ENCODE assay signal across 8 cellular contexts in the genomic region with DNA sequence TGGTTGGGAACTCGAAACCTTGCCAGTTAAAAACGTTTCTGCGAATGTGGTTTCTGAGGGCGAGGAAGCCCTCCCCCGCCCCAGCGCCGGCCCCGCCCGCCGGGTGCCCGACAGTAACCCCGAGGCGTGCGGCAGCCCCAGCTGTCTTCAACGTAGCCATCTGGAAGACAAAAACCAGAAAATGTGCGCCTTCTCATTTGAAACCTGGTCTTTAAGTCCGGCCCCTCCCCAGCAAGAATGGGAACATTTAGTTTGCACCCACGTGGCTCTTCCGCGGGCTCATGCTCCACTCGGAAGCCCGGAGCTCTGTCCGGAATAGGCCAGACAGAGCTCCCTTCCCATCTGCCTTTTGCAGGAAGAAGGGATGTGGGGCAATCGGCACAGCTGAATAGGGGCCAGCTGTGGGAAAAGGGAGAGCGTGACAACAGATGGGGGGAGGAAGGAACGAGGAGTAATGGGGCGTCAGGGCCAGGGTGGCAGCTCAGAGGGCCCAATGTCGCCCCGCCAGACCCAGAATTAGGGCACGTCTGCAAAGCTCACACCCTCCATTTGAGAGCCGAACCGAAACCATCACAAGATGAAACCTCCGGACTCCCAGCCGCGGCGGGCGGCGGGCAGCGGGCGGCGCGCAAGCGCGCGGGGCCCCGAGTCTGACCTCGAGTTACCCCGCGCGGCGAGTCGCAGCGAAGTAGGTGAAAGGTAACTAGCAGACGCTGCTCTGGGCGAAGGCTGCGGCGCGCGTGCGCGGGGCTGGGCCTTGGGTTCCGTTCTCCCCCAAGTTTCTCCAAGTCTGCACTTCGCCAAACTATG.
DNase-seq lines count a peak whose midpoint lies in the region; ATAC-seq and TF ChIP-seq lines count a peak whose summit lies in the region.

No MANE protein-coding gene starts in this region.

- H3K27me3 ChIP-seq in neural cell (ENCODE audit: insufficient read depth, low read depth, low read length) = peaks cover 7% of the 10 kb centered on the region

- TF ChIP-seq CTCF in fibroblast of villous mesenchyme (IDR thresholded peaks at IDR 0.05; ENCODE audit: insufficient read depth, low read depth, low read length) (no peak), neural cell (IDR thresholded peaks at IDR 0.05; ENCODE audit: poor library complexity, severe bottlenecking) (no peak)

- TF ChIP-seq RAD21 in neural cell (conservative IDR thresholded peaks at IDR 0.05) = no peak

- H4K20me1 ChIP-seq in neural cell (ENCODE audit: insufficient read depth) = no peaks in the 10 kb centered on the region

- H3K27ac ChIP-seq in neural cell (ENCODE audit: low read length) = no peak overlapping the region

- H3K4me2 ChIP-seq in neural cell (ENCODE audit: low read length) = no peak overlapping the region

- no peaks in the 10 kb centered on the region for H3F3A ChIP-seq in neural cell (ENCODE audit: insufficient read depth, low read length, poor library complexity, severe bottlenecking)

- no peaks in the 10 kb centered on the region for H3K79me2 ChIP-seq in neural cell (replicated peaks; ENCODE audit: insufficient read depth, low read length)

- H3K9me3 ChIP-seq in neural cell (ENCODE audit: low read length) = no peaks in the 10 kb centered on the region

- peak overlapping the region; percentile 72 for H3K4me3 ChIP-seq in fibroblast of villous mesenchyme (ENCODE audit: low read depth, low read length)
- H3K4me3 ChIP-seq in neural cell (ENCODE audit: low read length) = peak overlapping the region; percentile 61

- H2AFZ ChIP-seq in neural cell (ENCODE audit: low read depth, low read length) = no peak overlapping the region

- peak overlapping the region; percentile 98 for H3K27ac Mint-ChIP-seq in stimulated activated naive CD8-positive, alpha-beta T cell treated with anti-CD3 and anti-CD28 coated beads, Interleukin-15, amount 100 ng/mL, for 72 hours

- H3K4me3 Mint-ChIP-seq in stimulated activated naive CD8-positive, alpha-beta T cell treated with anti-CD3 and anti-CD28 coated beads, Interleukin-15, amount 100 ng/mL, for 72 hours = peak overlapping the region; percentile 92 to 93

- no peaks in the 10 kb centered on the region for H3K9me2 ChIP-seq in neural cell (ENCODE audit: insufficient read depth, low read length)

- H3K27me3 Mint-ChIP-seq in stimulated activated naive CD8-positive, alpha-beta T cell treated with anti-CD3 and anti-CD28 coated beads, Interleukin-15, amount 100 ng/mL, for 72 hours = peaks cover 66% of the 10 kb centered on the region

- DNase-seq in DMS53 (lab: John Stamatoyannopoulos, UW) (peak; percentile 94), KG1 (lab: John Stamatoyannopoulos, UW) (peak; percentile 80), SHP77 treated with DMSO at 0.1 percent for 48 hours (lab: John Stamatoyannopoulos, UW) (peak; percentile 55), activated gamma-delta T cell (lab: John Stamatoyannopoulos, UW) (peak; percentile 85), fibroblast of villous mesenchyme (ENCODE audit: low read depth) (peak; percentile 98)
- peak; percentile 82 to 90 for DNase-seq in stimulated activated naive CD8-positive, alpha-beta T cell treated with anti-CD3 and anti-CD28 coated beads, Interleukin-15, amount 100 ng/mL, for 72 hours

- peaks cover 0 to 6% of the 10 kb centered on the region in 2 donors for H3K9me3 Mint-ChIP-seq in stimulated activated naive CD8-positive, alpha-beta T cell treated with anti-CD3 and anti-CD28 coated beads, Interleukin-15, amount 100 ng/mL, for 72 hours

- peak; percentile 89 for ATAC-seq in GM21723 (IDR thresholded peaks at IDR 0.05; ENCODE audit: unreplicated experiment)
- ATAC-seq in stimulated activated naive CD8-positive, alpha-beta T cell treated with anti-CD3 and anti-CD28 coated beads, Interleukin-15, amount 100 ng/mL, for 72 hours = peak; percentile 85

- no peaks in the 10 kb centered on the region for H3K36me3 ChIP-seq in neural cell (ENCODE audit: insufficient read depth, low read length)

- no peak for TF ChIP-seq EP300 in neural cell (conservative IDR thresholded peaks at IDR 0.05; ENCODE audit: poor library complexity, severe bottlenecking)

- H3K9ac ChIP-seq in neural cell (ENCODE audit: low read length) = no peak overlapping the region

- H3K4me1 Mint-ChIP-seq in stimulated activated naive CD8-positive, alpha-beta T cell treated with anti-CD3 and anti-CD28 coated beads, Interleukin-15, amount 100 ng/mL, for 72 hours = peaks cover 57% of the 10 kb centered on the region

TF ChIP-seq in neural cell, 6 proteins besides CTCF, POLR2A, EP300 and RAD21:
- TF ChIP-seq SMC3 (conservative IDR thresholded peaks at IDR 0.05; ENCODE audit: poor library complexity) = no peak
